30 cellular contexts compared by ENCODE assay signal in the genomic region with DNA sequence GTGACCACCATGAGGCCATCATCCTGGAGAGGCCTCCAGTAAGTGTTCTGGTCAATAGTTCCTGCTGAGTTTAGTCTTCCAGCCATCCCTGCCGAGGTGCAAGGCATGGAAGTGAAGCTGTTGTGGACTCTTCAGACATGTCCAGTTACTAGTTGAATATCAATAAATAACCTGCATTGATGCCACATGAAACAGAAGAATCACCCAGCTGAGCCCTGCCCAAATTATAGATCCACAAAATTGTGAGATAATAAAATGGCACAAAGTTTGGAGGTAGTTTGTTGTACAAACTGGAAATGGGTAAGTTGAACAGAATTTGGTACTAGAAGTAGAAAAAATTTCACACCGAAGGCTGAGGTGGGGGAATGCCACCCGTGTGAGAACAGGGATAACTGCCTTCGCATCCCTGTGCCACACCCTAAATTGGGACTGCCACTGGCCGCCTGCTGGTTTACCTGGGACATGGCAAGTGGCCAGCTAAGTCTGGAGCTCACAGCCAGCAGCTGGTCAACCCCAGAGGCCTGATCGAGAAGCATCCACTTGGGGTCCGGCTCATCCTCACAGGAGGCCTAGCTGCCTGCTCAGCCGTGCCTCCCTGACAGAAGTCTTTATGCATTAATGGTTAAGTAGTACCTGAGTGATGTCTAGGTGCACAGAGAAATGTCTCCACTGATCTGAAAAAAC.
"Had no signal": no experiment of that assay in that cellular context is flagged by ENCODE, and none has a peak within 500 bp of the region (broad histone marks: within the 10 kb centered on the region; RNA-seq: fewer than 3 reads in every experiment).

No MANE protein-coding gene starts in this region.

- H3K27ac ChIP-seq: breast epithelium, epithelial cell of prostate, esophagus squamous epithelium, left lung, lower lobe of right lung, skin epidermis, thoracic aorta had no signal

- H3K27ac Mint-ChIP-seq: activated CD4-positive, alpha-beta memory T cell treated with anti-CD3 and anti-CD28 coated beads, Interleukin-2, amount 10 ng/mL, durations not matched to agents 7 days and 5 days; activated CD4-positive, alpha-beta T cell treated with anti-CD3 and anti-CD28 coated beads, Interleukin-2, amount 10 ng/mL, durations not matched to agents 7 days and 5 days; activated naive CD4-positive, alpha-beta T cell treated with anti-CD3 and anti-CD28 coated beads, Interleukin-2, amount 50 U/mL, for 24 hours; activated naive CD8-positive, alpha-beta T cell treated with anti-CD3 and anti-CD28 coated beads, Interleukin-2, amount 50 U/mL, for 24 hours; activated T-helper 2 cell treated with anti-CD3 and anti-CD28 coated beads, Interferon-gamma antibody, Interleukin-2, Interleukin-4, amounts not matched to agents 10 μg/mL and 5 μg/mL and 100 μg/mL, durations not matched to agents 14 hours and 24 hours and 36 hours; dendritic cell treated with granulocyte-macrophage colony-stimulating factor and Interleukin-4, amounts not matched to agents 40 ng/mL and 50 ng/mL, for 4 days; natural killer cell treated with Interleukin-12 subunit alpha and Interleukin-12 subunit beta and Interleukin-15 and Interleukin-18, amount 100 ng/mL, for 72 hours; progenitor cell of endocrine pancreas; stimulated activated naive CD8-positive, alpha-beta T cell treated with anti-CD3 and anti-CD28 coated beads, Interleukin-15, Interleukin-2, amounts not matched to agents 100 ng/mL and 50 ng/mL, for 24 hours had no signal

- H3K27me3 ChIP-seq: breast epithelium, esophagus squamous epithelium, left lung had no signal

- H3K4me1 Mint-ChIP-seq: activated CD4-positive, alpha-beta memory T cell treated with anti-CD3 and anti-CD28 coated beads, Interleukin-2, amount 10 ng/mL, durations not matched to agents 7 days and 5 days; activated CD4-positive, alpha-beta T cell treated with anti-CD3 and anti-CD28 coated beads, Interleukin-2, amount 10 ng/mL, durations not matched to agents 7 days and 5 days; activated naive CD4-positive, alpha-beta T cell treated with anti-CD3 and anti-CD28 coated beads, Interleukin-2, amount 50 U/mL, for 24 hours; activated naive CD8-positive, alpha-beta T cell treated with anti-CD3 and anti-CD28 coated beads, Interleukin-2, amount 50 U/mL, for 24 hours had no signal

- H3K4me1 ChIP-seq: breast epithelium, esophagus squamous epithelium, left lung, lower lobe of right lung had no signal

- DNase-seq: activated CD4-positive, alpha-beta memory T cell treated with anti-CD3 and anti-CD28 coated beads, Interleukin-2, amount 10 ng/mL, durations not matched to agents 7 days and 5 days; activated CD4-positive, alpha-beta T cell treated with anti-CD3 and anti-CD28 coated beads for 1 hour; activated CD4-positive, alpha-beta T cell treated with anti-CD3 and anti-CD28 coated beads, Interleukin-2, amount 10 ng/mL, durations not matched to agents 7 days and 5 days; activated naive CD8-positive, alpha-beta T cell treated with anti-CD3 and anti-CD28 coated beads, Interleukin-2, amount 50 U/mL, for 24 hours; activated T-cell treated with anti-CD3 and anti-CD28 coated beads, Interleukin-2, amount 50 U/mL, for 48 hours; amygdala; central memory CD4-positive, alpha-beta T cell; esophagus squamous epithelium; glutamatergic neuron; lower lobe of right lung; mucosa of descending colon; stimulated activated CD4-positive, alpha-beta T cell treated with anti-CD3 and anti-CD28 coated beads, Interleukin-12 subunit alpha, Interleukin-12 subunit beta, amount 100 ng/mL, for 4 hours; stimulated activated CD4-positive, alpha-beta T cell treated with anti-CD3 and anti-CD28 coated beads, Interleukin-4, amount 100 ng/mL, for 1 hour; T1000; trophoblast cell had no signal

- FAIRE-seq: frontal cortex, islet of Langerhans, urothelium cell line had no signal

- ATAC-seq: activated naive CD8-positive, alpha-beta T cell treated with anti-CD3 and anti-CD28 coated beads, Interleukin-2, amount 50 U/mL, for 24 hours; left lung; lower lobe of right lung; mucosa of descending colon; natural killer cell treated with Interleukin-12 subunit alpha and Interleukin-12 subunit beta and Interleukin-15 and Interleukin-18, amount 100 ng/mL, for 72 hours; sciatic nerve had no signal

- H3K4me3 Mint-ChIP-seq: activated CD4-positive, alpha-beta memory T cell treated with anti-CD3 and anti-CD28 coated beads, Interleukin-2, amount 10 ng/mL, durations not matched to agents 7 days and 5 days; activated CD4-positive, alpha-beta T cell treated with anti-CD3 and anti-CD28 coated beads, Interleukin-2, amount 10 ng/mL, durations not matched to agents 7 days and 5 days; activated naive CD4-positive, alpha-beta T cell treated with anti-CD3 and anti-CD28 coated beads, Interleukin-2, amount 50 U/mL, for 24 hours; activated naive CD8-positive, alpha-beta T cell treated with anti-CD3 and anti-CD28 coated beads, Interleukin-2, amount 50 U/mL, for 24 hours; dendritic cell treated with granulocyte-macrophage colony-stimulating factor and Interleukin-4, amounts not matched to agents 40 ng/mL and 50 ng/mL, for 4 days; natural killer cell treated with Interleukin-12 subunit alpha and Interleukin-12 subunit beta and Interleukin-15 and Interleukin-18, amount 100 ng/mL, for 72 hours; stimulated activated naive CD8-positive, alpha-beta T cell treated with anti-CD3 and anti-CD28 coated beads, Interleukin-15, Interleukin-2, amounts not matched to agents 100 ng/mL and 50 ng/mL, for 24 hours had no signal

- H3K36me3 ChIP-seq: breast epithelium, esophagus squamous epithelium, left lung, lower lobe of right lung, thoracic aorta had no signal

- H3K36me3 Mint-ChIP-seq: activated naive CD4-positive, alpha-beta T cell treated with anti-CD3 and anti-CD28 coated beads, Interleukin-2, amount 50 U/mL, for 24 hours had no signal

- H3K4me3 ChIP-seq: breast epithelium, esophagus squamous epithelium, left lung, lower lobe of right lung, mucosa of descending colon, skin epidermis, thoracic aorta had no signal

- H3K27me3 Mint-ChIP-seq: activated CD4-positive, alpha-beta memory T cell treated with anti-CD3 and anti-CD28 coated beads, Interleukin-2, amount 10 ng/mL, durations not matched to agents 7 days and 5 days; activated naive CD8-positive, alpha-beta T cell treated with anti-CD3 and anti-CD28 coated beads, Interleukin-2, amount 50 U/mL, for 24 hours; dendritic cell treated with granulocyte-macrophage colony-stimulating factor and Interleukin-4, amounts not matched to agents 40 ng/mL and 50 ng/mL, for 4 days; natural killer cell treated with Interleukin-12 subunit alpha and Interleukin-12 subunit beta and Interleukin-15 and Interleukin-18, amount 100 ng/mL, for 72 hours; progenitor cell of endocrine pancreas; stimulated activated naive CD8-positive, alpha-beta T cell treated with anti-CD3 and anti-CD28 coated beads, Interleukin-15, Interleukin-2, amounts not matched to agents 100 ng/mL and 50 ng/mL, for 24 hours had no signal
